In genomic region chr7:44581907-44582603, GRCh38 we compare ENCODE assay signal across 8 cellular contexts. TPM values are rescaled to one million over a fixed set of nuclear protein-coding genes. Genes with fewer than 3 reads are reported as not detected.
DNase-seq lines count a peak whose midpoint lies in the region; ATAC-seq and TF ChIP-seq lines count a peak whose summit lies in the region.

TMED4 (minus strand) TSS chr7:44582231; CDS start chr7:44582206, 25 bp downstream.

- H3K27ac Mint-ChIP-seq in activated CD4-positive, alpha-beta T cell treated with anti-CD3 and anti-CD28 coated beads, Interleukin-2, amount 10 ng/mL, durations not matched to agents 24 days and 14 days, result peak within 1 kb of the TSS; percentile 92

- H3K9me3 Mint-ChIP-seq in activated CD4-positive, alpha-beta T cell treated with anti-CD3 and anti-CD28 coated beads, Interleukin-2, amount 10 ng/mL, durations not matched to agents 24 days and 14 days, result no peaks in the 10 kb centered on the region

- H3K27me3 Mint-ChIP-seq in activated CD4-positive, alpha-beta T cell treated with anti-CD3 and anti-CD28 coated beads, Interleukin-2, amount 10 ng/mL, durations not matched to agents 24 days and 14 days, result peaks cover 4% of the 10 kb centered on the region

- POLR2A ChIA-PET in BJ (lab: Charles Lee), result interaction anchor here (0.6 to 1.4 kb wide), 4 partner anchors 8 to 407 kb away, joined by 3 to 6 read pairs (median 3); no protein-coding TSS in a partner anchor

- peaks cover 6% of the 10 kb centered on the region for H3K36me3 ChIP-seq in BJ (ENCODE audit: control insufficient read depth, insufficient read depth, low read length)

- intact Hi-C loops in activated CD4-positive, alpha-beta T cell treated with anti-CD3 and anti-CD28 coated beads, Interleukin-2, amount 10 ng/mL, durations not matched to agents 24 days and 14 days (cut with micrococcal nuclease), result loop anchor here (1.0 to 5.0 kb wide), 11 partner anchors 8 to 529 kb away; partner anchors contain the start of genes H2AZ2, MYO1G, NUDCD3 and OGDH

- H3K4me3 ChIP-seq in BJ (ENCODE audit: low read depth, low read length) (peak within 1 kb of the TSS; percentile 98), coronary artery (peak within 1 kb of the TSS; percentile 76)

- TF ChIP-seq CTCF in BJ (IDR thresholded peaks at IDR 0.05; ENCODE audit: insufficient read depth, low read depth, low read length) (no peak), coronary artery (IDR thresholded peaks at IDR 0.05) (no peak)

- H3K27me3 ChIP-seq in BJ (ENCODE audit: control insufficient read depth, insufficient read depth, low read length), result no peaks in the 10 kb centered on the region
- H3K27me3 ChIP-seq in layer of hippocampus (ENCODE audit: control insufficient read depth, insufficient read depth, low read length), result no peaks in the 10 kb centered on the region

- ATAC-seq in GM19324 (IDR thresholded peaks at IDR 0.05; ENCODE audit: low FRiP score, unreplicated experiment), result peak; percentile 91
- ATAC-seq in HG03469 (IDR thresholded peaks at IDR 0.05; ENCODE audit: unreplicated experiment), result peak; percentile 73

- peak within 1 kb of the TSS; percentile 92 for H3K4me3 Mint-ChIP-seq in activated CD4-positive, alpha-beta T cell treated with anti-CD3 and anti-CD28 coated beads, Interleukin-2, amount 10 ng/mL, durations not matched to agents 24 days and 14 days

- H3K4me1 Mint-ChIP-seq in activated CD4-positive, alpha-beta T cell treated with anti-CD3 and anti-CD28 coated beads, Interleukin-2, amount 10 ng/mL, durations not matched to agents 24 days and 14 days, result peaks cover 35% of the 10 kb centered on the region

- CTCF ChIA-PET in BJ (lab: Yijun Ruan, JAX), result interaction anchor here (0.9 to 4.2 kb wide), 5 partner anchors 17 to 341 kb away, joined by 3 to 18 read pairs (median 3); no protein-coding TSS in a partner anchor

- H3K36me3 Mint-ChIP-seq in activated CD4-positive, alpha-beta T cell treated with anti-CD3 and anti-CD28 coated beads, Interleukin-2, amount 10 ng/mL, durations not matched to agents 24 days and 14 days (ENCODE audit: low read depth), result peaks cover 37% of the 10 kb centered on the region

- DNase-seq in BJ (ENCODE audit: low read depth), result peak; percentile 92
- DNase-seq in NCI-H526 treated with DMSO at 0.1 percent for 48 hours (lab: John Stamatoyannopoulos, UW), result peak; percentile 98
- peak; percentile 100 for DNase-seq in activated CD4-positive, alpha-beta T cell treated with anti-CD3 and anti-CD28 coated beads, Interleukin-2, amount 10 ng/mL, durations not matched to agents 24 days and 14 days
- peak; percentile 99 for DNase-seq in coronary artery (ENCODE audit: low spot score)
- peak; percentile 100 for DNase-seq in stimulated activated CD4-positive, alpha-beta T cell treated with anti-CD3 and anti-CD28 coated beads, Interleukin-1b, Interleukin-23, amount 100 ng/mL, for 4 hours (ENCODE audit: low read depth in 2 of 2)

- H3K27ac ChIP-seq in coronary artery, result peak within 1 kb of the TSS; percentile 85 to 99
- H3K27ac ChIP-seq in layer of hippocampus (ENCODE audit: low read depth, low read length), result peak within 1 kb of the TSS; percentile 99

RNA-seq across cellular contexts. Expression of gene TMED4, which starts in this region (rescaled TPM):
- polyA plus RNA-seq in BJ (2011; rRNA removed), result 75.7 and 80.9 TPM in 2 replicates
- polyA minus RNA-seq in BJ (2011; rRNA and poly(A)+ RNA removed), result 57.5 and 88.1 TPM in 2 replicates
- 78.4 and 80.2 TPM in 2 replicates for total RNA-seq in activated CD4-positive, alpha-beta T cell treated with anti-CD3 and anti-CD28 coated beads, Interleukin-2, amount 10 ng/mL, durations not matched to agents 24 days and 14 days

Comparison
In these comparisons a context has a peak if more than half of its experiments do, and no peak if none do; other contexts are left out.
1. Peak in every context shown above with its lines: DNase-seq, ATAC-seq, H3K4me3 ChIP-seq and H3K27ac ChIP-seq.